In genomic region chr21:45974073-45975016, GRCh38 we compare ENCODE assay signal across 1 cellular context.
TF ChIP-seq lines count a peak whose summit lies in the region.

No MANE protein-coding gene starts in this region.

TF ChIP-seq in HepG2, 621 proteins besides CTCF, POLR2A, EP300 and RAD21 (continued from another document):
- TF ChIP-seq ZNF451 (CRISPR knock-in tag; IDR thresholded peaks at IDR 0.05) (0 out of 2 replicates have a peak, but pooled peaks have one; percentile 16), MYC (CRISPR knock-in tag; IDR thresholded peaks at IDR 0.05; ENCODE audit: borderline replicate concordance) (peak; percentile 17; the same call in 1 of the 2 replicates), BRD4 (CRISPR knock-in tag; IDR thresholded peaks at IDR 0.05) (0 out of 2 replicates have a peak, but pooled peaks have one; percentile 34), PHF8 (CRISPR knock-in tag; IDR thresholded peaks at IDR 0.05) (peak; percentile 13), ZNF777 (CRISPR knock-in tag; IDR thresholded peaks at IDR 0.05) (peak; percentile 53), YEATS4 (CRISPR knock-in tag; IDR thresholded peaks at IDR 0.05; ENCODE audit: borderline replicate concordance) (no peak), NR2F1 (CRISPR knock-in tag; IDR thresholded peaks at IDR 0.05) (no peak), NFYB (CRISPR knock-in tag; IDR thresholded peaks at IDR 0.05) (no peak), ZSCAN25 (CRISPR knock-in tag; IDR thresholded peaks at IDR 0.05) (peak; percentile 11; the same call in 1 of the 2 replicates), HNRNPH1 (optimal IDR thresholded peaks at IDR 0.05; ENCODE audit: low read depth, low read length) (no peak), UBTF (CRISPR knock-in tag; IDR thresholded peaks at IDR 0.05) (0 out of 2 replicates have a peak, but pooled peaks have one; percentile 30), HNRNPLL (IDR thresholded peaks at IDR 0.05; ENCODE audit: low read depth, low read length, poor library complexity, severe bottlenecking) (peak; percentile 9), MTA3 (CRISPR knock-in tag; IDR thresholded peaks at IDR 0.05) (no peak), ZBTB7B (CRISPR knock-in tag; IDR thresholded peaks at IDR 0.05) (0 out of 2 replicates have a peak, but pooled peaks have one; percentile 32), MTF2 (CRISPR knock-in tag; IDR thresholded peaks at IDR 0.05; ENCODE audit: borderline replicate concordance) (peak; percentile 47; the same call in 1 of the 2 replicates), SAP130 (CRISPR knock-in tag; IDR thresholded peaks at IDR 0.05; ENCODE audit: low read depth) (0 out of 2 replicates have a peak, but pooled peaks have one; percentile 2), GABPB1 (CRISPR knock-in tag; IDR thresholded peaks at IDR 0.05) (0 out of 2 replicates have a peak, but pooled peaks have one; percentile 8), ZNF550 (CRISPR knock-in tag; IDR thresholded peaks at IDR 0.05; ENCODE audit: borderline replicate concordance) (0 out of 2 replicates have a peak, but pooled peaks have one; percentile 37), ZNF770 (CRISPR knock-in tag; IDR thresholded peaks at IDR 0.05) (peak; percentile 30; the same call in 1 of the 2 replicates), ZFP91 (CRISPR knock-in tag; IDR thresholded peaks at IDR 0.05; ENCODE audit: borderline replicate concordance) (peak; percentile 23; the same call in 1 of the 2 replicates), SMAD1 (CRISPR knock-in tag; IDR thresholded peaks at IDR 0.05; ENCODE audit: borderline replicate concordance, low read depth) (0 out of 2 replicates have a peak, but pooled peaks have one; percentile 34), ZNF687 (CRISPR knock-in tag; IDR thresholded peaks at IDR 0.05) (peak; percentile 58), ZBTB10 (CRISPR knock-in tag; IDR thresholded peaks at IDR 0.05; ENCODE audit: borderline replicate concordance) (0 out of 2 replicates have a peak, but pooled peaks have one; percentile 21), ZNF674 (CRISPR knock-in tag; IDR thresholded peaks at IDR 0.05; ENCODE audit: low read depth) (no peak), HDAC1 (CRISPR knock-in tag; IDR thresholded peaks at IDR 0.05) (0 out of 2 replicates have a peak, but pooled peaks have one; percentile 24), HNRNPL (IDR thresholded peaks at IDR 0.05; ENCODE audit: low read depth, low read length) (0 out of 2 replicates have a peak, but pooled peaks have one; percentile 27), BCL6 (CRISPR knock-in tag; IDR thresholded peaks at IDR 0.05) (no peak), SOX13 (IDR thresholded peaks at IDR 0.05) (no peak), SOX13 (CRISPR knock-in tag; conservative IDR thresholded peaks at IDR 0.05 in 1 of 2, IDR thresholded peaks at IDR 0.05 in 1 of 2) (no peak), FOSL2 (CRISPR knock-in tag; IDR thresholded peaks at IDR 0.05) (peak; percentile 43)
